ENCODE assay signal across 1 cellular context in genomic region chr5:148383564-148384388, GRCh38.
TF ChIP-seq lines count a peak whose summit lies in the region.

FBXO38 (plus strand) TSS chr5:148383958; CDS start chr5:148394777, 10,819 bp downstream.

TF ChIP-seq in HEK293, 187 proteins besides CTCF, POLR2A, EP300 and RAD21 (continued from another document and continues in another):
- TF ChIP-seq TSHZ1 (tag by site-specific recombination; IDR thresholded peaks at IDR 0.05; ENCODE audit: borderline replicate concordance) (no peak), SETDB1 (IDR thresholded peaks at IDR 0.05; ENCODE audit: insufficient read length, low read length) (no peak), KLF9 (tag by site-specific recombination; IDR thresholded peaks at IDR 0.05; ENCODE audit: low read depth) (no peak), BCL11A (tag by site-specific recombination; IDR thresholded peaks at IDR 0.05; ENCODE audit: low read depth) (no peak), ZNF654 (tag by site-specific recombination; IDR thresholded peaks at IDR 0.05; ENCODE audit: low read depth) (no peak), GLI2 (tag by site-specific recombination; IDR thresholded peaks at IDR 0.05; ENCODE audit: borderline replicate concordance, low read depth) (no peak), YY1 (tag by site-specific recombination; IDR thresholded peaks at IDR 0.05) (peak; percentile 99), ZNF843 (tag by site-specific recombination; IDR thresholded peaks at IDR 0.05) (no peak), ZIC2 (tag by site-specific recombination; IDR thresholded peaks at IDR 0.05) (no peak; the same call in 1 of the 2 replicates), IKZF3 (tag by site-specific recombination; IDR thresholded peaks at IDR 0.05) (no peak), INSM2 (tag by site-specific recombination; IDR thresholded peaks at IDR 0.05) (no peak), ZNF785 (tag by site-specific recombination; IDR thresholded peaks at IDR 0.05) (no peak), KLF8 (tag by site-specific recombination; IDR thresholded peaks at IDR 0.05) (peak; percentile 70; the same call in 1 of the 2 replicates), ZNF426 (tag by site-specific recombination; IDR thresholded peaks at IDR 0.05) (no peak), ZBTB48 (tag by site-specific recombination; IDR thresholded peaks at IDR 0.05) (peak; percentile 98), ZNF280D (tag by site-specific recombination; IDR thresholded peaks at IDR 0.05) (no peak), MEIS1 (CRISPR knock-in tag; IDR thresholded peaks at IDR 0.05; ENCODE audit: borderline replicate concordance) (no peak), ZBTB1 (tag by site-specific recombination; IDR thresholded peaks at IDR 0.05) (no peak), HOXA7 (CRISPR knock-in tag; IDR thresholded peaks at IDR 0.05; ENCODE audit: borderline replicate concordance) (no peak), ZNF16 (tag by site-specific recombination; IDR thresholded peaks at IDR 0.05; ENCODE audit: low read depth) (no peak), ZNF24 (tag by site-specific recombination; IDR thresholded peaks at IDR 0.05) (0 out of 2 replicates have a peak, but pooled peaks have one; percentile 10), ZNF529 (tag by site-specific recombination; IDR thresholded peaks at IDR 0.05; ENCODE audit: insufficient replicate concordance) (no peak), ZNF555 (tag by site-specific recombination; conservative IDR thresholded peaks at IDR 0.05) (no peak), OSR2 (tag by site-specific recombination; IDR thresholded peaks at IDR 0.05) (no peak), ZBTB7A (tag by site-specific recombination; IDR thresholded peaks at IDR 0.05; ENCODE audit: low read depth) (no peak), ZSCAN23 (tag by site-specific recombination; IDR thresholded peaks at IDR 0.05) (no peak), ZNF701 (tag by site-specific recombination; IDR thresholded peaks at IDR 0.05) (no peak), RBAK (tag by site-specific recombination; IDR thresholded peaks at IDR 0.05) (no peak), GLIS2 (tag by site-specific recombination; IDR thresholded peaks at IDR 0.05) (no peak), ZNF677 (tag by site-specific recombination; IDR thresholded peaks at IDR 0.05) (no peak), ZNF660 (tag by site-specific recombination; IDR thresholded peaks at IDR 0.05) (no peak), ZEB2 (tag by site-specific recombination; IDR thresholded peaks at IDR 0.05) (peak; percentile 77), ZNF777 (tag by site-specific recombination; IDR thresholded peaks at IDR 0.05; ENCODE audit: borderline replicate concordance) (no peak), ZNF391 (tag by site-specific recombination; IDR thresholded peaks at IDR 0.05; ENCODE audit: borderline replicate concordance, low read depth) (no peak), ZNF768 (tag by site-specific recombination; IDR thresholded peaks at IDR 0.05) (no peak), ZBTB20 (tag by site-specific recombination; IDR thresholded peaks at IDR 0.05) (peak; percentile 69), SP2 (tag by site-specific recombination; IDR thresholded peaks at IDR 0.05) (peak; percentile 93), ZNF302 (tag by site-specific recombination; IDR thresholded peaks at IDR 0.05; ENCODE audit: low read depth) (no peak), MYNN (tag by site-specific recombination; IDR thresholded peaks at IDR 0.05; ENCODE audit: borderline replicate concordance) (no peak), ZNF184 (tag by site-specific recombination; IDR thresholded peaks at IDR 0.05) (no peak), KLF7 (tag by site-specific recombination; IDR thresholded peaks at IDR 0.05; ENCODE audit: borderline replicate concordance) (no peak)
- TF ChIP-seq, protein P1, sequence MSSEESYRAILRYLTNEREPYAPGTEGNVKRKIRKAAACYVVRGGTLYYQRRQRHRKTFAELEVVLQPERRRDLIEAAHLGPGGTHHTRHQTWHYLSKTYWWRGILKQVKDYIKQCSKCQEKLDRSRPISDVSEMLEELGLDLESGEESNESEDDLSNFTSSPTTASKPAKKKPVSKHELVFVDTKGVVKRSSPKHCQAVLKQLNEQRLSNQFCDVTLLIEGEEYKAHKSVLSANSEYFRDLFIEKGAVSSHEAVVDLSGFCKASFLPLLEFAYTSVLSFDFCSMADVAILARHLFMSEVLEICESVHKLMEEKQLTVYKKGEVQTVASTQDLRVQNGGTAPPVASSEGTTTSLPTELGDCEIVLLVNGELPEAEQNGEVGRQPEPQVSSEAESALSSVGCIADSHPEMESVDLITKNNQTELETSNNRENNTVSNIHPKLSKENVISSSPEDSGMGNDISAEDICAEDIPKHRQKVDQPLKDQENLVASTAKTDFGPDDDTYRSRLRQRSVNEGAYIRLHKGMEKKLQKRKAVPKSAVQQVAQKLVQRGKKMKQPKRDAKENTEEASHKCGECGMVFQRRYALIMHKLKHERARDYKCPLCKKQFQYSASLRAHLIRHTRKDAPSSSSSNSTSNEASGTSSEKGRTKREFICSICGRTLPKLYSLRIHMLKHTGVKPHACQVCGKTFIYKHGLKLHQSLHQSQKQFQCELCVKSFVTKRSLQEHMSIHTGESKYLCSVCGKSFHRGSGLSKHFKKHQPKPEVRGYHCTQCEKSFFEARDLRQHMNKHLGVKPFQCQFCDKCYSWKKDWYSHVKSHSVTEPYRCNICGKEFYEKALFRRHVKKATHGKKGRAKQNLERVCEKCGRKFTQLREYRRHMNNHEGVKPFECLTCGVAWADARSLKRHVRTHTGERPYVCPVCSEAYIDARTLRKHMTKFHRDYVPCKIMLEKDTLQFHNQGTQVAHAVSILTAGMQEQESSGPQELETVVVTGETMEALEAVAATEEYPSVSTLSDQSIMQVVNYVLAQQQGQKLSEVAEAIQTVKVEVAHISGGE (tag by site-specific recombination; conservative IDR thresholded peaks at IDR 0.05; ENCODE audit: low read depth): peak; percentile 98
- TF ChIP-seq, protein P2, sequence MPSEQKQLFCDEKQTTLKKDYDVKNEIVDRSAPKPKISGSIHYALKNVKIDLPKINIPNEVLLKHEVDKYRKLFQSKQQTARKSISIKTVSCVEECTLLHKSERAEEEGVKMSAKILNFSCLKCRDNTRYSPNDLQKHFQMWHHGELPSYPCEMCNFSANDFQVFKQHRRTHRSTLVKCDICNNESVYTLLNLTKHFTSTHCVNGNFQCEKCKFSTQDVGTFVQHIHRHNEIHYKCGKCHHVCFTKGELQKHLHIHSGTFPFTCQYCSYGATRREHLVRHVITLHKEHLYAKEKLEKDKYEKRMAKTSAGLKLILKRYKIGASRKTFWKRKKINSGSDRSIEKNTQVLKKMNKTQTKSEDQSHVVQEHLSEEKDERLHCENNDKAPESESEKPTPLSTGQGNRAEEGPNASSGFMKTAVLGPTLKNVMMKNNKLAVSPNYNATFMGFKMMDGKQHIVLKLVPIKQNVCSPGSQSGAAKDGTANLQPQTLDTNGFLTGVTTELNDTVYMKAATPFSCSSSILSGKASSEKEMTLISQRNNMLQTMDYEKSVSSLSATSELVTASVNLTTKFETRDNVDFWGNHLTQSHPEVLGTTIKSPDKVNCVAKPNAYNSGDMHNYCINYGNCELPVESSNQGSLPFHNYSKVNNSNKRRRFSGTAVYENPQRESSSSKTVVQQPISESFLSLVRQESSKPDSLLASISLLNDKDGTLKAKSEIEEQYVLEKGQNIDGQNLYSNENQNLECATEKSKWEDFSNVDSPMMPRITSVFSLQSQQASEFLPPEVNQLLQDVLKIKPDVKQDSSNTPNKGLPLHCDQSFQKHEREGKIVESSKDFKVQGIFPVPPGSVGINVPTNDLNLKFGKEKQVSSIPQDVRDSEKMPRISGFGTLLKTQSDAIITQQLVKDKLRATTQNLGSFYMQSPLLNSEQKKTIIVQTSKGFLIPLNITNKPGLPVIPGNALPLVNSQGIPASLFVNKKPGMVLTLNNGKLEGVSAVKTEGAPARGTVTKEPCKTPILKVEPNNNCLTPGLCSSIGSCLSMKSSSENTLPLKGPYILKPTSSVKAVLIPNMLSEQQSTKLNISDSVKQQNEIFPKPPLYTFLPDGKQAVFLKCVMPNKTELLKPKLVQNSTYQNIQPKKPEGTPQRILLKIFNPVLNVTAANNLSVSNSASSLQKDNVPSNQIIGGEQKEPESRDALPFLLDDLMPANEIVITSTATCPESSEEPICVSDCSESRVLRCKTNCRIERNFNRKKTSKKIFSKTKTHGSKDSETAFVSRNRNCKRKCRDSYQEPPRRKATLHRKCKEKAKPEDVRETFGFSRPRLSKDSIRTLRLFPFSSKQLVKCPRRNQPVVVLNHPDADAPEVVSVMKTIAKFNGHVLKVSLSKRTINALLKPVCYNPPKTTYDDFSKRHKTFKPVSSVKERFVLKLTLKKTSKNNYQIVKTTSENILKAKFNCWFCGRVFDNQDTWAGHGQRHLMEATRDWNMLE (tag by site-specific recombination; conservative IDR thresholded peaks at IDR 0.05; ENCODE audit: low read depth): peak; percentile 99
- TF ChIP-seq, protein P3, sequence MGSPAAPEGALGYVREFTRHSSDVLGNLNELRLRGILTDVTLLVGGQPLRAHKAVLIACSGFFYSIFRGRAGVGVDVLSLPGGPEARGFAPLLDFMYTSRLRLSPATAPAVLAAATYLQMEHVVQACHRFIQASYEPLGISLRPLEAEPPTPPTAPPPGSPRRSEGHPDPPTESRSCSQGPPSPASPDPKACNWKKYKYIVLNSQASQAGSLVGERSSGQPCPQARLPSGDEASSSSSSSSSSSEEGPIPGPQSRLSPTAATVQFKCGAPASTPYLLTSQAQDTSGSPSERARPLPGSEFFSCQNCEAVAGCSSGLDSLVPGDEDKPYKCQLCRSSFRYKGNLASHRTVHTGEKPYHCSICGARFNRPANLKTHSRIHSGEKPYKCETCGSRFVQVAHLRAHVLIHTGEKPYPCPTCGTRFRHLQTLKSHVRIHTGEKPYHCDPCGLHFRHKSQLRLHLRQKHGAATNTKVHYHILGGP (tag by site-specific recombination; IDR thresholded peaks at IDR 0.05): no peak
- TF ChIP-seq, protein P4, sequence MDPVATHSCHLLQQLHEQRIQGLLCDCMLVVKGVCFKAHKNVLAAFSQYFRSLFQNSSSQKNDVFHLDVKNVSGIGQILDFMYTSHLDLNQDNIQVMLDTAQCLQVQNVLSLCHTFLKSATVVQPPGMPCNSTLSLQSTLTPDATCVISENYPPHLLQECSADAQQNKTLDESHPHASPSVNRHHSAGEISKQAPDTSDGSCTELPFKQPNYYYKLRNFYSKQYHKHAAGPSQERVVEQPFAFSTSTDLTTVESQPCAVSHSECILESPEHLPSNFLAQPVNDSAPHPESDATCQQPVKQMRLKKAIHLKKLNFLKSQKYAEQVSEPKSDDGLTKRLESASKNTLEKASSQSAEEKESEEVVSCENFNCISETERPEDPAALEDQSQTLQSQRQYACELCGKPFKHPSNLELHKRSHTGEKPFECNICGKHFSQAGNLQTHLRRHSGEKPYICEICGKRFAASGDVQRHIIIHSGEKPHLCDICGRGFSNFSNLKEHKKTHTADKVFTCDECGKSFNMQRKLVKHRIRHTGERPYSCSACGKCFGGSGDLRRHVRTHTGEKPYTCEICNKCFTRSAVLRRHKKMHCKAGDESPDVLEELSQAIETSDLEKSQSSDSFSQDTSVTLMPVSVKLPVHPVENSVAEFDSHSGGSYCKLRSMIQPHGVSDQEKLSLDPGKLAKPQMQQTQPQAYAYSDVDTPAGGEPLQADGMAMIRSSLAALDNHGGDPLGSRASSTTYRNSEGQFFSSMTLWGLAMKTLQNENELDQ (tag by site-specific recombination; IDR thresholded peaks at IDR 0.05; ENCODE audit: low read depth): no peak
